In the genomic region with DNA sequence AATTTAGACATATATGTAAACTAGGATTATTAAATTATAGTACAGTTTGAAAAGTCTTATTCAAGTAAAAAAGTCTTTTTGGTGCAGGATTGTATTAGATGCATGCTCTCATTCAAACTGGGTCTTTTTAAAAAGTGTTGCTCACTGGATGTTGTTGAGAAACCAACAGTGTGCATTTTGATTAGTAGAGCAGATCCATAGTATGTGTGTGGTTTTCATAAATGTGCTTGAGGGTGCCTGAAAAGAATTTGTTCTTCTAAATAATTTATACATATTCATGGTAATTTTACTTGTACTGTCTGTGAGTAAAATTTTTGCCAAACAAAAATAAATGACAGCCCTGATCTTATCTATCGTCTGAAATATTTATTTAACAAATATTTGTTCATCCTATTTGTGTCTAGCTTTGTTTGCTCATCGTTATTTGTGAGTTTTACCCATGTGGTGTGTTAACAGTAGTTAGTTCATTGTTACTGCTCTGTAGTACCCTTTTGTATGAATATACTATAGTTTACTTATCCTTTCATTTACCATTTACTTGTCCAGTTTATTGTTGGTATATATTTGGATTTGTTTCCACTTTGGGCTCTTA, we compare ENCODE assay signal across 1 cellular context.
TF ChIP-seq lines count a peak whose summit lies in the region.

No MANE protein-coding gene starts in this region.

TF ChIP-seq in SK-N-SH, 30 proteins besides CTCF, POLR2A, EP300 and RAD21 (continued from another document):
- TF ChIP-seq TAF1 (IDR thresholded peaks at IDR 0.05; ENCODE audit: borderline replicate concordance, low read depth, low read length): no peak
- TF ChIP-seq, protein P1, sequence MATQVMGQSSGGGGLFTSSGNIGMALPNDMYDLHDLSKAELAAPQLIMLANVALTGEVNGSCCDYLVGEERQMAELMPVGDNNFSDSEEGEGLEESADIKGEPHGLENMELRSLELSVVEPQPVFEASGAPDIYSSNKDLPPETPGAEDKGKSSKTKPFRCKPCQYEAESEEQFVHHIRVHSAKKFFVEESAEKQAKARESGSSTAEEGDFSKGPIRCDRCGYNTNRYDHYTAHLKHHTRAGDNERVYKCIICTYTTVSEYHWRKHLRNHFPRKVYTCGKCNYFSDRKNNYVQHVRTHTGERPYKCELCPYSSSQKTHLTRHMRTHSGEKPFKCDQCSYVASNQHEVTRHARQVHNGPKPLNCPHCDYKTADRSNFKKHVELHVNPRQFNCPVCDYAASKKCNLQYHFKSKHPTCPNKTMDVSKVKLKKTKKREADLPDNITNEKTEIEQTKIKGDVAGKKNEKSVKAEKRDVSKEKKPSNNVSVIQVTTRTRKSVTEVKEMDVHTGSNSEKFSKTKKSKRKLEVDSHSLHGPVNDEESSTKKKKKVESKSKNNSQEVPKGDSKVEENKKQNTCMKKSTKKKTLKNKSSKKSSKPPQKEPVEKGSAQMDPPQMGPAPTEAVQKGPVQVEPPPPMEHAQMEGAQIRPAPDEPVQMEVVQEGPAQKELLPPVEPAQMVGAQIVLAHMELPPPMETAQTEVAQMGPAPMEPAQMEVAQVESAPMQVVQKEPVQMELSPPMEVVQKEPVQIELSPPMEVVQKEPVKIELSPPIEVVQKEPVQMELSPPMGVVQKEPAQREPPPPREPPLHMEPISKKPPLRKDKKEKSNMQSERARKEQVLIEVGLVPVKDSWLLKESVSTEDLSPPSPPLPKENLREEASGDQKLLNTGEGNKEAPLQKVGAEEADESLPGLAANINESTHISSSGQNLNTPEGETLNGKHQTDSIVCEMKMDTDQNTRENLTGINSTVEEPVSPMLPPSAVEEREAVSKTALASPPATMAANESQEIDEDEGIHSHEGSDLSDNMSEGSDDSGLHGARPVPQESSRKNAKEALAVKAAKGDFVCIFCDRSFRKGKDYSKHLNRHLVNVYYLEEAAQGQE (IDR thresholded peaks at IDR 0.05; ENCODE audit: low read depth, low read length): no peak
- TF ChIP-seq EZH2phosphoT487 (IDR thresholded peaks at IDR 0.05; ENCODE audit: borderline replicate concordance, low read depth): no peak
- no peak for TF ChIP-seq FOSL2 (IDR thresholded peaks at IDR 0.05; ENCODE audit: borderline replicate concordance, low read depth)
- TF ChIP-seq MEF2A (IDR thresholded peaks at IDR 0.05; ENCODE audit: borderline replicate concordance, low read depth): no peak
TF ChIP-seq in SK-N-SH: peak in this region for 0.
